1 cellular context compared by ENCODE assay signal in genomic region chr7:24701899-24702235, GRCh38.
TF ChIP-seq lines count a peak whose summit lies in the region.

No MANE protein-coding gene starts in this region.

TF ChIP-seq in IMR-90, 13 proteins besides CTCF, POLR2A, EP300 and RAD21 (continued from another document):
- TF ChIP-seq, protein P1, sequence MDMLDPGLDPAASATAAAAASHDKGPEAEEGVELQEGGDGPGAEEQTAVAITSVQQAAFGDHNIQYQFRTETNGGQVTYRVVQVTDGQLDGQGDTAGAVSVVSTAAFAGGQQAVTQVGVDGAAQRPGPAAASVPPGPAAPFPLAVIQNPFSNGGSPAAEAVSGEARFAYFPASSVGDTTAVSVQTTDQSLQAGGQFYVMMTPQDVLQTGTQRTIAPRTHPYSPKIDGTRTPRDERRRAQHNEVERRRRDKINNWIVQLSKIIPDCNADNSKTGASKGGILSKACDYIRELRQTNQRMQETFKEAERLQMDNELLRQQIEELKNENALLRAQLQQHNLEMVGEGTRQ (IDR thresholded peaks at IDR 0.05; ENCODE audit: low read depth, low read length): no peak
- TF ChIP-seq MXI1 (IDR thresholded peaks at IDR 0.05; ENCODE audit: borderline replicate concordance, low read depth, low read length) (no peak), FOS (IDR thresholded peaks at IDR 0.05; ENCODE audit: low read depth, low read length) (no peak), CEBPB (IDR thresholded peaks at IDR 0.05; ENCODE audit: low read depth, low read length) (no peak), RCOR1 (IDR thresholded peaks at IDR 0.05; ENCODE audit: insufficient replicate concordance, low read length) (no peak), SMC3 (IDR thresholded peaks at IDR 0.05; ENCODE audit: low read depth, low read length) (no peak), MAZ (IDR thresholded peaks at IDR 0.05; ENCODE audit: borderline replicate concordance, low read depth, low read length) (no peak), MAFK (IDR thresholded peaks at IDR 0.05; ENCODE audit: low read depth, low read length) (no peak)
